Comparison of ENCODE assay signal across 8 cellular contexts in the genomic region with DNA sequence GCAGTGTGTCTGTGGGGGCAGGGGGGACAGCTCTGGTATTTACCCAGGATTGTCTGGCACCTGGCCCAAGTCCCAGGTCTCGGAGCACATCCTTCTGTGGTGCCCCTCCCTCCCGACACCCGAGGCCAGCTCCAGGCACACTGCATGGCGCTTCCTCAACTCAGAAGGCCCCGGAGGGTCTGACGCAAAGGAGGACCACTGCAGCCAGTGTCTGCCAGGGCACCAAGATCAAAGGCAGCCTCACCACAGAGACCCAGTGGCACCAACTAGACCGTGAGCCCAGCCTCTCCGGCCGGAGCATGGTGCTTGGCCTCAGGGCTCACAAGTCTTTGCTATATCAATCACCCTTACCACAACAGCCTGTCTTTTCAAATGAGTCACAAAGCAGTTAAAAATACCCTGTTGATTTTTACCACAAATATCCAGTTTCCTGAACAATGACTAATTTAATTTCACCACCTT.
DNase-seq lines count a peak whose midpoint lies in the region; ATAC-seq lines count a peak whose summit lies in the region.

No MANE protein-coding gene starts in this region.

- peak; percentile 70 to 76 for ATAC-seq in activated CD4-positive, CD25-positive, alpha-beta regulatory T cell treated with anti-CD3 and anti-CD28 coated beads, Interleukin-2, amount 50 U/mL, for 24 hours
- ATAC-seq in HG02610 (IDR thresholded peaks at IDR 0.05; ENCODE audit: unreplicated experiment): peak; percentile 88
- peak; percentile 49 for ATAC-seq in esophagus mucosa

- DNase-seq in activated CD4-positive, CD25-positive, alpha-beta regulatory T cell treated with anti-CD3 and anti-CD28 coated beads, Interleukin-2, amount 50 U/mL, for 72 hours: no peak
- DNase-seq in NCI-H345 treated with DMSO at 0.1 percent for 48 hours (lab: John Stamatoyannopoulos, UW; ENCODE audit: unreplicated experiment): peak; percentile 66
- no peak for DNase-seq in hypothalamus (lab: John Stamatoyannopoulos, UW)
- no peak for DNase-seq in NCI-H2107 treated with DMSO at 0.1 percent for 48 hours (lab: John Stamatoyannopoulos, UW; ENCODE audit: unreplicated experiment)
- DNase-seq in RKO (ENCODE audit: low spot score): no peak
